15 cellular contexts compared by ENCODE assay signal in genomic region chr11:120225372-120225909, GRCh38. TPM values are rescaled to one million over a fixed set of nuclear protein-coding genes. Genes with fewer than 3 reads are reported as not detected.
DNase-seq lines count a peak whose midpoint lies in the region; ATAC-seq, FAIRE-seq and TF ChIP-seq lines count a peak whose summit lies in the region.
"Had no signal": no experiment of that assay in that cellular context is flagged by ENCODE, and none has a peak within 500 bp of the region (broad histone marks: within the 10 kb centered on the region; RNA-seq: fewer than 3 reads in every experiment).

No MANE protein-coding gene starts in this region.

- no peaks in the 10 kb centered on the region for H3K79me2 ChIP-seq in OCI-LY7 (ENCODE audit: insufficient read depth, low read depth, low read length)

- no peak overlapping the region for H3K27ac Mint-ChIP-seq in T-cell
- H3K27ac Mint-ChIP-seq: activated T-helper 2 cell treated with anti-CD3 and anti-CD28 coated beads, Interferon-gamma antibody, Interleukin-2, Interleukin-4, amounts not matched to agents 10 μg/mL and 5 μg/mL and 100 μg/mL, durations not matched to agents 14 hours and 24 hours and 36 hours had no signal

- no peak for TF ChIP-seq CTCF in OCI-LY7 (conservative IDR thresholded peaks at IDR 0.05; ENCODE audit: low read length)
- no peak for TF ChIP-seq CTCF in fibroblast of mammary gland (conservative IDR thresholded peaks at IDR 0.05; ENCODE audit: control insufficient read depth, insufficient read depth, low read depth, low read length)

- no peak for ATAC-seq in T-cell (replicated peaks in 1 of 4)
- ATAC-seq: HCT116 had no signal

- H2AFZ ChIP-seq in OCI-LY7 (ENCODE audit: low read length): peak overlapping the region; percentile 17; the same call in 1 of the 2 replicates

- H3K4me2 ChIP-seq in OCI-LY7 (ENCODE audit: low read length): no peak overlapping the region

- FAIRE-seq in H54 (lab: Jason Lieb, UNC): no peak

- no TSS peak for BruUV-seq in OCI-LY7 (replicated peaks; lab: Mats Ljungman, UMichigan)

- H4K20me1 ChIP-seq in OCI-LY7 (ENCODE audit: insufficient read depth, low read length): no peaks in the 10 kb centered on the region

- H3K4me1 Mint-ChIP-seq in T-cell: peaks cover 10% of the 10 kb centered on the region in 3 donors

- H3K9me3 ChIP-seq in OCI-LY7 (ENCODE audit: low read length): no peaks in the 10 kb centered on the region
- no peaks in the 10 kb centered on the region for H3K9me3 ChIP-seq in muscle layer of duodenum (ENCODE audit: control insufficient read depth in 1 of 2, low read length in 2 of 2)
- H3K9me3 ChIP-seq in subcutaneous abdominal adipose tissue (ENCODE audit: control insufficient read depth in 5 of 5, low read length in 5 of 5): no peaks in the 10 kb centered on the region
- H3K9me3 ChIP-seq: tibial artery had no signal

- H3K4me1 ChIP-seq in OCI-LY7 (ENCODE audit: insufficient read depth, low read length, poor library complexity, severe bottlenecking) (peaks cover 10% of the 10 kb centered on the region), muscle layer of duodenum (ENCODE audit: control insufficient read depth in 1 of 2, insufficient read depth in 2 of 2, low read length in 2 of 2) (peaks cover 15 to 36% of the 10 kb centered on the region in 2 donors), subcutaneous abdominal adipose tissue (ENCODE audit: control insufficient read depth in 5 of 5, insufficient read depth in 5 of 5, low read length in 5 of 5) (peaks cover 14 to 52% (median 51%) of the 10 kb centered on the region in 5 donors)

- H3K9ac ChIP-seq in subcutaneous abdominal adipose tissue (ENCODE audit: low read length in 5 of 5): peak overlapping the region in 3 of 5 donors; percentile 12 to 31 (median 30)

- POLR2A ChIA-PET in OCI-LY7 (lab: Charles Lee): no interaction called here
- POLR2A ChIA-PET in T-cell (lab: Charles Lee): no interaction called here

- H3K36me3 Mint-ChIP-seq in T-cell: no peaks in the 10 kb centered on the region

- H3K27ac ChIP-seq in OCI-LY7 (ENCODE audit: low read depth, low read length, poor library complexity, severe bottlenecking) (no peak overlapping the region), muscle layer of duodenum (ENCODE audit: low read length) (peak overlapping the region; percentile 13), subcutaneous abdominal adipose tissue (ENCODE audit: low read depth, low read length) (peak overlapping the region; percentile 23)
- H3K27ac ChIP-seq: tibial artery had no signal

- intact Hi-C loops in OCI-LY7 (cut with micrococcal nuclease; ENCODE audit: unreplicated experiment): no loop called here

- no peak overlapping the region for H3K4me3 Mint-ChIP-seq in T-cell

- H3K9me2 ChIP-seq in OCI-LY7 (ENCODE audit: insufficient read depth, low read length): no peaks in the 10 kb centered on the region

- H3K27me3 Mint-ChIP-seq in T-cell: peaks cover 7% of the 10 kb centered on the region in 2 donors

- H3K4me3 ChIP-seq in OCI-LY7 (ENCODE audit: low read depth, low read length, poor library complexity, severe bottlenecking) (no peak overlapping the region), fibroblast of mammary gland (ENCODE audit: control insufficient read depth, low read depth, low read length) (no peak overlapping the region), muscle layer of duodenum (ENCODE audit: low read depth in 1 of 2, low read length in 2 of 2) (no peak overlapping the region), subcutaneous abdominal adipose tissue (ENCODE audit: low read depth in 1 of 5, low read length in 5 of 5) (no peak overlapping the region)
- H3K4me3 ChIP-seq: tibial artery had no signal

- DNase-seq in OCI-LY7 (ENCODE audit: low spot score) (no peak), fibroblast of mammary gland (ENCODE audit: low read depth) (peak; percentile 54), NCI-H2107 (lab: John Stamatoyannopoulos, UW) (no peak), T-cell (no peak), H54 (ENCODE audit: insufficient read length, low spot score) (no peak), erythroblast (lab: John Stamatoyannopoulos, UW) (no peak)
- DNase-seq: activated CD4-positive, alpha-beta T cell treated with anti-CD3 and anti-CD28 coated beads, Interleukin-2, amount 50 U/mL, for 48 hours; NCI-H1694 treated with DMSO at 0.1 percent for 48 hours; SHP77; tibial artery had no signal

- TF ChIP-seq POLR2A in H54 (IDR thresholded peaks at IDR 0.05; ENCODE audit: low read depth, low read length) (no peak), erythroblast (IDR thresholded peaks at IDR 0.05; ENCODE audit: low read length) (no peak)

- H3K36me3 ChIP-seq in OCI-LY7 (ENCODE audit: insufficient read depth, low read length) (no peaks in the 10 kb centered on the region), muscle layer of duodenum (ENCODE audit: control insufficient read depth in 1 of 2, insufficient read depth in 2 of 2, low read length in 2 of 2) (peaks cover 0 to 4% of the 10 kb centered on the region in 2 donors), subcutaneous abdominal adipose tissue (ENCODE audit: control insufficient read depth in 5 of 5, insufficient read depth in 5 of 5, low read length in 5 of 5) (peaks cover 0 to 40% (median 34%) of the 10 kb centered on the region in 5 donors)
- H3K36me3 ChIP-seq: tibial artery had no signal

- H3K27me3 ChIP-seq in muscle layer of duodenum (ENCODE audit: low read depth, low read length): no peaks in the 10 kb centered on the region
- H3K27me3 ChIP-seq in subcutaneous abdominal adipose tissue (ENCODE audit: control insufficient read depth in 5 of 5, insufficient read depth in 4 of 5, low read length in 5 of 5): no peaks in the 10 kb centered on the region

- CTCF ChIA-PET in OCI-LY7 (lab: Charles Lee; ENCODE audit: unreplicated experiment) (no interaction called here), T-cell (lab: Charles Lee) (interaction anchor here in 1 of 2 donors (0.7 kb wide), 1 partner anchor 108 kb away, joined by 3 read pairs; no protein-coding TSS in a partner anchor)

- H3K9me3 Mint-ChIP-seq in T-cell: no peaks in the 10 kb centered on the region
- H3K9me3 Mint-ChIP-seq: activated T-helper 2 cell treated with anti-CD3 and anti-CD28 coated beads, Interferon-gamma antibody, Interleukin-2, Interleukin-4, amounts not matched to agents 10 μg/mL and 5 μg/mL and 100 μg/mL, durations not matched to agents 14 hours and 24 hours and 36 hours had no signal

RNA-seq across cellular contexts. Expression of gene POU2F3, which starts 14.5 kb away (rescaled TPM):
- total RNA-seq in OCI-LY7 (2014; rRNA removed; shearing (Covaris generic)): 0.16 TPM in 1 of 2 replicates, not detected in the other
- total RNA-seq in OCI-LY7 (2022) (not detected in 2 replicates), T-cell (not detected)
- total RNA-seq: activated T-helper 2 cell treated with anti-CD3 and anti-CD28 coated beads, Interferon-gamma antibody, Interleukin-2, Interleukin-4, amounts not matched to agents 10 μg/mL and 5 μg/mL and 100 μg/mL, durations not matched to agents 14 hours and 24 hours and 36 hours; left cardiac atrium had no signal

RNA-seq across cellular contexts. Expression of gene OAF, which starts 14.6 kb away (rescaled TPM):
- 1.9 and 3.4 TPM in 2 replicates for total RNA-seq in OCI-LY7 (2014; rRNA removed; shearing (Covaris generic))
- total RNA-seq in OCI-LY7 (2022) (3.1 and 3.8 TPM in 2 replicates), T-cell (1 to 10 TPM; 3.2 to 6.0 (median 4.0) TPM)
